9 cellular contexts compared by ENCODE assay signal in the genomic region with DNA sequence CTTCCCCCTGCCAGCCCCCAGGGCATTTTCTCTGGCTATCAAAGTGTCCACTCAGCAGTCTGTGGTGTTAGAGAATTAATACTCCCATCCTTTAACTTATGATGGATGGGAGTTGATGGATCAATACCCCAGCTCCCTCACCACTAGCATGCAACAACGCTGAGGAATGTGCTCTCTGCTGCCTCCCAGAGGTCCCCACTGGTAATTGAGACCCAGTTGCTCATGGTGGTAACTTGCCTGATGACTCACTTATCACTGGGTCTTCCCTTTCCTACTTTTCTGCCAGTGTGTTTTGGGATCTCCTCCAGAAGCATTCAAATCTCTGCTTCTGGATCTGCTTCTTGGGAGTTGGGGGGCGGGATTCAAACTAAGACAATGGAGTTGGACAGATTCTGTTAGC. TPM values are rescaled to one million over a fixed set of nuclear protein-coding genes. Genes with fewer than 3 reads are reported as not detected.
DNase-seq lines count a peak whose midpoint lies in the region; ATAC-seq and TF ChIP-seq lines count a peak whose summit lies in the region.
"Had no signal": no experiment of that assay in that cellular context is flagged by ENCODE, and none has a peak within 500 bp of the region (broad histone marks: within the 10 kb centered on the region; RNA-seq: fewer than 3 reads in every experiment).

No MANE protein-coding gene starts in this region.

- peaks cover 9% of the 10 kb centered on the region for H3K27me3 Mint-ChIP-seq in activated T-cell treated with anti-CD3 and anti-CD28 coated beads, Interleukin-2, amount 50 U/mL, for 72 hours (ENCODE audit: low read depth)
- peaks cover 41% of the 10 kb centered on the region for H3K27me3 Mint-ChIP-seq in activated T-cell treated with anti-CD3 and anti-CD28 coated beads, Interleukin-2, amount 50 U/mL, for 4 hours (ENCODE audit: low read depth)
- H3K27me3 Mint-ChIP-seq in activated CD8-positive, alpha-beta T cell treated with anti-CD3 and anti-CD28 coated beads for 36 hours: peaks cover 34% of the 10 kb centered on the region
- no peaks in the 10 kb centered on the region for H3K27me3 Mint-ChIP-seq in osteocyte (ENCODE audit: unreplicated experiment)

- H3K27ac Mint-ChIP-seq in activated T-cell treated with anti-CD3 and anti-CD28 coated beads, Interleukin-2, amount 50 U/mL, for 72 hours: no peak overlapping the region
- H3K27ac Mint-ChIP-seq in activated CD8-positive, alpha-beta T cell treated with anti-CD3 and anti-CD28 coated beads for 36 hours: no peak overlapping the region
- H3K27ac Mint-ChIP-seq in osteocyte (ENCODE audit: unreplicated experiment): no peak overlapping the region

- peak; percentile 54 for TF ChIP-seq CTCF in activated CD8-positive, alpha-beta T cell treated with anti-CD3 and anti-CD28 coated beads for 36 hours (IDR thresholded peaks at IDR 0.05)
- peak; percentile 20 for TF ChIP-seq CTCF in osteocyte (IDR thresholded peaks at IDR 0.05)

- POLR2A ChIA-PET in activated CD8-positive, alpha-beta T cell treated with anti-CD3 and anti-CD28 coated beads for 36 hours (lab: Charles Lee): no interaction called here

- peaks cover 0 to 4% of the 10 kb centered on the region in 2 donors for H3K36me3 Mint-ChIP-seq in activated T-cell treated with anti-CD3 and anti-CD28 coated beads, Interleukin-2, amount 50 U/mL, for 72 hours (ENCODE audit: insufficient read depth in 2 of 2)
- no peaks in the 10 kb centered on the region for H3K36me3 Mint-ChIP-seq in activated T-cell treated with anti-CD3 and anti-CD28 coated beads, Interleukin-2, amount 50 U/mL, for 4 hours (ENCODE audit: insufficient read depth)
- H3K36me3 Mint-ChIP-seq in activated CD8-positive, alpha-beta T cell treated with anti-CD3 and anti-CD28 coated beads for 36 hours (ENCODE audit: low read depth): no peaks in the 10 kb centered on the region
- no peaks in the 10 kb centered on the region for H3K36me3 Mint-ChIP-seq in osteocyte (ENCODE audit: unreplicated experiment)

- intact Hi-C loops in activated CD8-positive, alpha-beta T cell treated with anti-CD3 and anti-CD28 coated beads for 36 hours (cut with micrococcal nuclease): no loop called here

- no peaks in the 10 kb centered on the region for H3K4me1 Mint-ChIP-seq in activated T-cell treated with anti-CD3 and anti-CD28 coated beads, Interleukin-2, amount 50 U/mL, for 72 hours (ENCODE audit: low read depth)
- H3K4me1 Mint-ChIP-seq in activated T-cell treated with anti-CD3 and anti-CD28 coated beads, Interleukin-2, amount 50 U/mL, for 4 hours (ENCODE audit: low read depth): no peaks in the 10 kb centered on the region
- H3K4me1 Mint-ChIP-seq in activated CD8-positive, alpha-beta T cell treated with anti-CD3 and anti-CD28 coated beads for 36 hours (ENCODE audit: low read depth): no peaks in the 10 kb centered on the region
- no peaks in the 10 kb centered on the region for H3K4me1 Mint-ChIP-seq in osteocyte (ENCODE audit: unreplicated experiment)

- H3K4me3 Mint-ChIP-seq in activated T-cell treated with anti-CD3 and anti-CD28 coated beads, Interleukin-2, amount 50 U/mL, for 72 hours: no peak overlapping the region
- no peak overlapping the region for H3K4me3 Mint-ChIP-seq in activated T-cell treated with anti-CD3 and anti-CD28 coated beads, Interleukin-2, amount 50 U/mL, for 4 hours
- no peak overlapping the region for H3K4me3 Mint-ChIP-seq in activated CD8-positive, alpha-beta T cell treated with anti-CD3 and anti-CD28 coated beads for 36 hours
- H3K4me3 Mint-ChIP-seq in osteocyte (ENCODE audit: unreplicated experiment): no peak overlapping the region

- ATAC-seq in activated T-cell treated with anti-CD3 and anti-CD28 coated beads, Interleukin-2, amount 50 U/mL, for 72 hours (replicated peaks in 1 of 2): no peak
- no peak for ATAC-seq in activated T-cell treated with anti-CD3 and anti-CD28 coated beads, Interleukin-2, amount 50 U/mL, for 4 hours
- no peak for ATAC-seq in activated CD8-positive, alpha-beta T cell treated with anti-CD3 and anti-CD28 coated beads for 36 hours
- no peak for ATAC-seq in GM18519 (IDR thresholded peaks at IDR 0.05; ENCODE audit: low FRiP score, unreplicated experiment)
- ATAC-seq in GM21360 (IDR thresholded peaks at IDR 0.05; ENCODE audit: unreplicated experiment): no peak

- DNase-seq in activated T-cell treated with anti-CD3 and anti-CD28 coated beads, Interleukin-2, amount 50 U/mL, for 72 hours: peak; percentile 3 to 7
- DNase-seq in activated T-cell treated with anti-CD3 and anti-CD28 coated beads, Interleukin-2, amount 50 U/mL, for 4 hours: no peak
- peak; percentile 19 for DNase-seq in HT1080 (ENCODE audit: low read depth)
- DNase-seq in activated CD8-positive, alpha-beta T cell treated with anti-CD3 and anti-CD28 coated beads for 36 hours: peak; percentile 33
- DNase-seq in osteocyte (ENCODE audit: extremely low spot score, unreplicated experiment): no peak
- no peak for DNase-seq in midbrain (lab: John Stamatoyannopoulos, UW)
- DNase-seq: SW 1271 had no signal

- peaks cover 3 to 4% of the 10 kb centered on the region in 2 donors for H3K9me3 Mint-ChIP-seq in activated T-cell treated with anti-CD3 and anti-CD28 coated beads, Interleukin-2, amount 50 U/mL, for 72 hours
- H3K9me3 Mint-ChIP-seq in activated T-cell treated with anti-CD3 and anti-CD28 coated beads, Interleukin-2, amount 50 U/mL, for 4 hours: peaks cover 5% of the 10 kb centered on the region
- peaks cover 2% of the 10 kb centered on the region for H3K9me3 Mint-ChIP-seq in activated CD8-positive, alpha-beta T cell treated with anti-CD3 and anti-CD28 coated beads for 36 hours
- no peaks in the 10 kb centered on the region for H3K9me3 Mint-ChIP-seq in osteocyte (ENCODE audit: unreplicated experiment)

- CTCF ChIA-PET in activated CD8-positive, alpha-beta T cell treated with anti-CD3 and anti-CD28 coated beads for 36 hours (lab: Charles Lee): interaction anchor here (1.0 to 2.8 kb wide), 5 partner anchors 9 to 62 kb away, joined by 3 to 10 read pairs (median 4); no protein-coding TSS in a partner anchor

RNA-seq across cellular contexts. Expression of a gene that starts 20.3 kb away (rescaled TPM):
- total RNA-seq in activated T-cell treated with anti-CD3 and anti-CD28 coated beads, Interleukin-2, amount 50 U/mL, for 72 hours: under 1 TPM; 0.34 to 0.37 TPM
- under 1 TPM; 0.16 to 0.43 (median 0.20) TPM for total RNA-seq in activated T-cell treated with anti-CD3 and anti-CD28 coated beads, Interleukin-2, amount 50 U/mL, for 4 hours
- total RNA-seq in HT1080 (2014; rRNA removed; shearing (Covaris generic)): 0.10 and 0.53 TPM in 2 replicates
- 0.17 and 0.19 TPM in 2 replicates for polyA plus RNA-seq in HT1080 (2015; cell fraction: cytosol; rRNA removed)
- polyA plus RNA-seq in HT1080 (2015; cell fraction: nucleus; rRNA removed): 1.00 and 1.7 TPM in 2 replicates
- total RNA-seq in activated CD8-positive, alpha-beta T cell treated with anti-CD3 and anti-CD28 coated beads for 36 hours: under 1 TPM; 0.29 to 0.36 TPM
- total RNA-seq in osteocyte: 2.2 and 2.3 TPM in 2 replicates

Comparison
In these comparisons a context has a peak if more than half of its experiments do, and no peak if none do; other contexts are left out.
1. DNase-seq: peak in activated T-cell treated with anti-CD3 and anti-CD28 coated beads, Interleukin-2, amount 50 U/mL, for 72 hours (2 of 2), HT1080 (single experiment) and activated CD8-positive, alpha-beta T cell treated with anti-CD3 and anti-CD28 coated beads for 36 hours (single experiment); none in activated T-cell treated with anti-CD3 and anti-CD28 coated beads, Interleukin-2, amount 50 U/mL, for 4 hours (single experiment), osteocyte (single experiment) and midbrain (single experiment).